9 cellular contexts compared by ENCODE assay signal in genomic region chr5:100841358-100842076, GRCh38.
A peak's percentile ranks its signal among the peaks of the same experiment; 100 is the strongest.
DNase-seq lines count a peak whose midpoint lies in the region; ATAC-seq and TF ChIP-seq lines count a peak whose summit lies in the region.
"Had no signal": no experiment of that assay in that cellular context is flagged by ENCODE, and none has a peak within 500 bp of the region (broad histone marks: within the 10 kb centered on the region; RNA-seq: fewer than 3 reads in every experiment).

No MANE protein-coding gene starts in this region.

- TF ChIP-seq CTCF in MCF 10A (IDR thresholded peaks at IDR 0.05; ENCODE audit: unreplicated experiment) (no peak), breast epithelium (IDR thresholded peaks at IDR 0.05) (no peak)

- H3K9me3 ChIP-seq in breast epithelium (no peaks in the 10 kb centered on the region), subcutaneous abdominal adipose tissue (ENCODE audit: control insufficient read depth in 5 of 5, low read length in 5 of 5) (no peaks in the 10 kb centered on the region)
- no peaks in the 10 kb centered on the region for H3K9me3 ChIP-seq in effector memory CD4-positive, alpha-beta T cell (ENCODE audit: control insufficient read depth, low read length)
- H3K9me3 ChIP-seq: BLaER1 treated with 17β-estradiol and CSF1 and Interleukin-3, amounts not matched to agents 10 nM and 100 nM had no signal

- peak overlapping the region in 1 of 3 donors; percentile 19 for H3K4me3 ChIP-seq in breast epithelium
- H3K4me3 ChIP-seq in effector memory CD4-positive, alpha-beta T cell (ENCODE audit: insufficient read depth, low read depth, low read length, poor library complexity, severe bottlenecking), result peak overlapping the region; percentile 38
- H3K4me3 ChIP-seq in subcutaneous abdominal adipose tissue (ENCODE audit: low read depth in 1 of 5, low read length in 5 of 5), result no peak overlapping the region
- H3K4me3 ChIP-seq: BLaER1 treated with 17β-estradiol and CSF1 and Interleukin-3, amounts not matched to agents 10 nM and 100 nM had no signal

- CTCF ChIA-PET in MCF 10A (lab: Yijun Ruan, JAX), result interaction anchor here (0.7 to 1.7 kb wide), 2 partner anchors 219 to 426 kb away, joined by 3 to 5 read pairs; no protein-coding TSS in a partner anchor

- BruUV-seq in MCF 10A (replicated peaks; lab: Mats Ljungman, UMichigan), result no TSS peak

- peak; percentile 33 for ATAC-seq in HG03520 (IDR thresholded peaks at IDR 0.05; ENCODE audit: unreplicated experiment)
- no peak for ATAC-seq in HG03565 (IDR thresholded peaks at IDR 0.05; ENCODE audit: unreplicated experiment)

- H3K36me3 ChIP-seq in breast epithelium, result no peaks in the 10 kb centered on the region
- H3K36me3 ChIP-seq in effector memory CD4-positive, alpha-beta T cell (ENCODE audit: control insufficient read depth, insufficient read depth, low read length), result no peaks in the 10 kb centered on the region
- no peaks in the 10 kb centered on the region for H3K36me3 ChIP-seq in subcutaneous abdominal adipose tissue (ENCODE audit: control insufficient read depth in 5 of 5, insufficient read depth in 5 of 5, low read length in 5 of 5)

- TF ChIP-seq POLR2A in breast epithelium (IDR thresholded peaks at IDR 0.05), result no peak

- H3K9ac ChIP-seq in subcutaneous abdominal adipose tissue (ENCODE audit: low read length in 5 of 5), result no peak overlapping the region

- POLR2A ChIA-PET in MCF 10A (lab: Yijun Ruan, JAX), result interaction anchor here (2.6 kb wide), 1 partner anchor 11 kb away, joined by 10 read pairs; no protein-coding TSS in a partner anchor

- H3K27me3 Mint-ChIP-seq in MCF 10A (ENCODE audit: insufficient read depth, unreplicated experiment), result no peaks in the 10 kb centered on the region

- no peaks in the 10 kb centered on the region for H3K9me3 Mint-ChIP-seq in MCF 10A (ENCODE audit: unreplicated experiment)

- no peaks in the 10 kb centered on the region for H3K36me3 Mint-ChIP-seq in MCF 10A (ENCODE audit: insufficient read depth, unreplicated experiment)

- H3K4me3 Mint-ChIP-seq in MCF 10A (ENCODE audit: unreplicated experiment), result no peak overlapping the region

- H3K4me1 ChIP-seq in breast epithelium (no peaks in the 10 kb centered on the region), subcutaneous abdominal adipose tissue (ENCODE audit: control insufficient read depth in 5 of 5, insufficient read depth in 5 of 5, low read length in 5 of 5) (peaks cover 0 to 19% (median 0%) of the 10 kb centered on the region in 5 donors)
- peaks cover 6% of the 10 kb centered on the region for H3K4me1 ChIP-seq in effector memory CD4-positive, alpha-beta T cell (ENCODE audit: control insufficient read depth, insufficient read depth, low read length, poor library complexity, severe bottlenecking)

- peak overlapping the region; percentile 55 for H3K27ac Mint-ChIP-seq in MCF 10A (ENCODE audit: low read depth, unreplicated experiment)

- peaks cover 29% of the 10 kb centered on the region for H3K4me1 Mint-ChIP-seq in MCF 10A (ENCODE audit: insufficient read depth, unreplicated experiment)

- H3K27me3 ChIP-seq in breast epithelium, result no peaks in the 10 kb centered on the region
- H3K27me3 ChIP-seq in effector memory CD4-positive, alpha-beta T cell (replicated peaks; ENCODE audit: control insufficient read depth, insufficient read depth, low read length, poor library complexity, severe bottlenecking), result no peaks in the 10 kb centered on the region
- no peaks in the 10 kb centered on the region for H3K27me3 ChIP-seq in subcutaneous abdominal adipose tissue (ENCODE audit: control insufficient read depth in 5 of 5, insufficient read depth in 4 of 5, low read length in 5 of 5)
- H3K27me3 ChIP-seq: BLaER1 treated with 17β-estradiol and CSF1 and Interleukin-3, amounts not matched to agents 10 nM and 100 nM had no signal

- H3K27ac ChIP-seq in breast epithelium, result peak overlapping the region in 1 of 2 donors; percentile 42
- H3K27ac ChIP-seq in effector memory CD4-positive, alpha-beta T cell (ENCODE audit: insufficient read depth, low read length, poor library complexity, severe bottlenecking), result no peak overlapping the region
- peak overlapping the region; percentile 24 for H3K27ac ChIP-seq in subcutaneous abdominal adipose tissue (ENCODE audit: low read depth, low read length)

- intact Hi-C loops in MCF 10A (cut with micrococcal nuclease), result loop anchor here (5.0 kb wide), 1 partner anchor 61 kb away; the partner anchor contains the start of gene ST8SIA4
- intact Hi-C loops in breast epithelium (cut with DNase I; ENCODE audit: low total_unique reads), result no loop called here

- no peak for DNase-seq in MCF 10A (ENCODE audit: unreplicated experiment)
- no peak for DNase-seq in breast epithelium (ENCODE audit: low spot score in 2 of 2)
- DNase-seq in effector memory CD4-positive, alpha-beta T cell, result no peak
- DNase-seq in NCI-H774 (lab: John Stamatoyannopoulos, UW), result no peak
- DNase-seq in NCI-H345 treated with DMSO at 0.1 percent for 48 hours (lab: John Stamatoyannopoulos, UW; ENCODE audit: unreplicated experiment), result no peak
